In genomic region chr4:156190606-156191005, GRCh38 we compare ENCODE assay signal across 14 cellular contexts.
DNase-seq lines count a peak whose midpoint lies in the region; ATAC-seq, FAIRE-seq and TF ChIP-seq lines count a peak whose summit lies in the region.
"Had no signal": no experiment of that assay in that cellular context is flagged by ENCODE, and none has a peak within 500 bp of the region (broad histone marks: within the 10 kb centered on the region; RNA-seq: fewer than 3 reads in every experiment).

No MANE protein-coding gene starts in this region.

- no peak overlapping the region for H3K56ac ChIP-seq in H9 (ENCODE audit: insufficient read length, low read depth, low read length)

- H3K27me3 Mint-ChIP-seq in activated naive CD4-positive, alpha-beta T cell treated with anti-CD3 and anti-CD28 coated beads, Interleukin-2, amount 10 ng/mL, durations not matched to agents 7 days and 5 days: no peaks in the 10 kb centered on the region
- peaks cover 1% of the 10 kb centered on the region; the same call in 1 of the 2 replicates for H3K27me3 Mint-ChIP-seq in H9 (ENCODE audit: low read depth)

- H3K27ac ChIP-seq in H9 (ENCODE audit: insufficient read length, low read depth, low read length): no peak overlapping the region
- H3K27ac ChIP-seq: gastroesophageal sphincter had no signal

- TF ChIP-seq CTCF in BJ (IDR thresholded peaks at IDR 0.05; ENCODE audit: insufficient read depth, low read depth, low read length) (no peak), bronchial epithelial cell (IDR thresholded peaks at IDR 0.05; ENCODE audit: insufficient read depth, low read length, severe bottlenecking) (no peak), H9 (conservative IDR thresholded peaks at IDR 0.05) (no peak)

- no peak overlapping the region for H2BK20ac ChIP-seq in H9 (ENCODE audit: low read depth, low read length, poor library complexity, severe bottlenecking)

- CTCF ChIA-PET in BJ (lab: Yijun Ruan, JAX): interaction anchor here (1.2 kb wide), 1 partner anchor 21 kb away, joined by 5 read pairs; no protein-coding TSS in a partner anchor
- CTCF ChIA-PET in activated naive CD4-positive, alpha-beta T cell treated with anti-CD3 and anti-CD28 coated beads, Interleukin-2, amount 10 ng/mL, durations not matched to agents 7 days and 5 days (lab: Charles Lee): no interaction called here

- no peaks in the 10 kb centered on the region for H3K36me3 Mint-ChIP-seq in activated naive CD4-positive, alpha-beta T cell treated with anti-CD3 and anti-CD28 coated beads, Interleukin-2, amount 10 ng/mL, durations not matched to agents 7 days and 5 days
- H3K36me3 Mint-ChIP-seq in H9 (ENCODE audit: insufficient read depth in 1 of 3, low read depth in 3 of 3): no peaks in the 10 kb centered on the region

- H3K27me3 ChIP-seq in BJ (ENCODE audit: control insufficient read depth, insufficient read depth, low read length) (no peaks in the 10 kb centered on the region), bronchial epithelial cell (ENCODE audit: control insufficient read depth, insufficient read depth, low read length) (no peaks in the 10 kb centered on the region), H9 (ENCODE audit: insufficient read depth, low read length) (no peaks in the 10 kb centered on the region)
- H3K27me3 ChIP-seq: gastroesophageal sphincter had no signal

- no peak overlapping the region for H2AK5ac ChIP-seq in H9 (ENCODE audit: insufficient read length, low read length)

- no peak overlapping the region for H2BK12ac ChIP-seq in H9 (ENCODE audit: insufficient read length, low read depth, low read length)

- H2BK5ac ChIP-seq in H9 (ENCODE audit: insufficient read length, low read length): no peak overlapping the region

- FAIRE-seq in bronchial epithelial cell (lab: Jason Lieb, UNC): no peak
- FAIRE-seq: D721Med had no signal

- no peaks in the 10 kb centered on the region for H3K79me1 ChIP-seq in H9 (ENCODE audit: insufficient read depth, low read depth, low read length, poor library complexity, severe bottlenecking)

- H4K5ac ChIP-seq in H9 (ENCODE audit: insufficient read length, low read depth, low read length): no peak overlapping the region

- H3K23me2 ChIP-seq in H9 (ENCODE audit: insufficient read length, low read depth, low read length, poor library complexity, severe bottlenecking): no peaks in the 10 kb centered on the region

- no peak overlapping the region for H2AFZ ChIP-seq in H9 (ENCODE audit: low read length)

- no peaks in the 10 kb centered on the region for H3K4me1 ChIP-seq in H9 (ENCODE audit: insufficient read depth, low read length)
- H3K4me1 ChIP-seq: gastroesophageal sphincter had no signal

- no peak overlapping the region for H3K4ac ChIP-seq in H9 (ENCODE audit: low read depth, low read length)

- H3K4me1 Mint-ChIP-seq in activated naive CD4-positive, alpha-beta T cell treated with anti-CD3 and anti-CD28 coated beads, Interleukin-2, amount 10 ng/mL, durations not matched to agents 7 days and 5 days: no peaks in the 10 kb centered on the region
- H3K4me1 Mint-ChIP-seq in H9: peaks cover 7 to 8% of the 10 kb centered on the region in 2 experiments

- no peak overlapping the region for H3K4me3 ChIP-seq in BJ (ENCODE audit: low read depth, low read length)
- no peak overlapping the region for H3K4me3 ChIP-seq in bronchial epithelial cell (ENCODE audit: low read depth, low read length)
- H3K4me3 ChIP-seq: gastroesophageal sphincter had no signal

- H3K27ac Mint-ChIP-seq in activated naive CD4-positive, alpha-beta T cell treated with anti-CD3 and anti-CD28 coated beads, Interleukin-2, amount 10 ng/mL, durations not matched to agents 7 days and 5 days: no peak overlapping the region
- no peak overlapping the region for H3K27ac Mint-ChIP-seq in H9

- H3K14ac ChIP-seq in H9 (ENCODE audit: insufficient read depth, low read length): no peak overlapping the region

- no peak overlapping the region for H3K9ac ChIP-seq in H9 (ENCODE audit: extremely low read depth, insufficient read length, low read length)

- H2BK120ac ChIP-seq in H9 (ENCODE audit: low read depth, low read length, poor library complexity, severe bottlenecking): no peak overlapping the region

- H3K18ac ChIP-seq in H9 (ENCODE audit: insufficient read length, low read depth, low read length): no peak overlapping the region

- no peak overlapping the region for H3K23ac ChIP-seq in H9 (ENCODE audit: insufficient read length, low read depth, low read length)

- H3K79me2 ChIP-seq in H9 (ENCODE audit: insufficient read depth, low read length): no peaks in the 10 kb centered on the region

- no peak overlapping the region for H4K8ac ChIP-seq in H9 (replicated peaks; ENCODE audit: insufficient read length, low read depth, low read length)

- no peak overlapping the region for H3K4me3 Mint-ChIP-seq in activated naive CD4-positive, alpha-beta T cell treated with anti-CD3 and anti-CD28 coated beads, Interleukin-2, amount 10 ng/mL, durations not matched to agents 7 days and 5 days
- H3K4me3 Mint-ChIP-seq in H9: no peak overlapping the region

- no peaks in the 10 kb centered on the region for H3K36me3 ChIP-seq in BJ (ENCODE audit: control insufficient read depth, insufficient read depth, low read length)
- no peaks in the 10 kb centered on the region for H3K36me3 ChIP-seq in bronchial epithelial cell (ENCODE audit: control insufficient read depth, insufficient read depth, low read length)
- H3K36me3 ChIP-seq: gastroesophageal sphincter had no signal

- H3K9me3 ChIP-seq in H9 (ENCODE audit: control insufficient read depth, low read depth, low read length): no peaks in the 10 kb centered on the region
- H3K9me3 ChIP-seq: gastroesophageal sphincter had no signal

- POLR2A ChIA-PET in BJ (lab: Charles Lee): no interaction called here

- peak; percentile 44 for DNase-seq in BJ (ENCODE audit: low read depth)
- peak; percentile 19 for DNase-seq in HS-27A (ENCODE audit: low read depth)
- peak; percentile 70 for DNase-seq in bronchial epithelial cell (ENCODE audit: low read depth)
- DNase-seq in iris pigment epithelial cell (ENCODE audit: low read depth): peak; percentile 95
- DNase-seq in activated naive CD4-positive, alpha-beta T cell treated with anti-CD3 and anti-CD28 coated beads, Interleukin-2, amount 10 ng/mL, durations not matched to agents 7 days and 5 days: no peak
- no peak for DNase-seq in NCI-H187 treated with DMSO at 0.1 percent for 48 hours (lab: John Stamatoyannopoulos, UW)
- DNase-seq in H9: no peak
- DNase-seq: activated CD4-positive, alpha-beta T cell treated with anti-CD3 and anti-CD28 coated beads for 4 hours; AML-193; midbrain; Right ventricle myocardium superior had no signal

- no peaks in the 10 kb centered on the region for H3K9me3 Mint-ChIP-seq in activated naive CD4-positive, alpha-beta T cell treated with anti-CD3 and anti-CD28 coated beads, Interleukin-2, amount 10 ng/mL, durations not matched to agents 7 days and 5 days
- H3K9me3 Mint-ChIP-seq in H9: no peaks in the 10 kb centered on the region

- H2BK15ac ChIP-seq in H9 (ENCODE audit: low read depth, low read length): no peak overlapping the region

- ATAC-seq in HG03520 (IDR thresholded peaks at IDR 0.05; ENCODE audit: unreplicated experiment): no peak
- ATAC-seq: gastroesophageal sphincter had no signal

- no peak overlapping the region for H3K4me2 ChIP-seq in H9 (ENCODE audit: insufficient read depth, insufficient read length, low read length)

- H3T11ph ChIP-seq in H9 (ENCODE audit: low read length): no peak overlapping the region

- H4K20me1 ChIP-seq in H9 (ENCODE audit: control insufficient read depth, insufficient read depth, insufficient read length): no peaks in the 10 kb centered on the region

- H4K91ac ChIP-seq in H9 (ENCODE audit: insufficient read length, low read depth, low read length): no peak overlapping the region

Comparison
In these comparisons a context has a peak if more than half of its experiments do, and no peak if none do; other contexts are left out.
1. DNase-seq: peak in BJ (single experiment), HS-27A (single experiment), bronchial epithelial cell (single experiment) and iris pigment epithelial cell (single experiment); none in activated naive CD4-positive, alpha-beta T cell treated with anti-CD3 and anti-CD28 coated beads, Interleukin-2, amount 10 ng/mL, durations not matched to agents 7 days and 5 days (single experiment), NCI-H187 treated with DMSO at 0.1 percent for 48 hours (single experiment) and H9 (single experiment).